Comparison of ENCODE assay signal across 31 cellular contexts in genomic region chr16:88426018-88426417, GRCh38.
"Had no signal": no experiment of that assay in that cellular context is flagged by ENCODE, and none has a peak within 500 bp of the region (broad histone marks: within the 10 kb centered on the region; RNA-seq: fewer than 3 reads in every experiment).

No MANE protein-coding gene starts in this region.

- H3K27ac ChIP-seq: adrenal gland, body of pancreas, cardiac muscle cell, colonic mucosa, epithelial cell of prostate, gastroesophageal sphincter, WERI-Rb-1 had no signal

- H3K4me1 ChIP-seq: colonic mucosa had no signal

- H3K4me3 ChIP-seq: adrenal gland, body of pancreas, cardiac muscle cell, colonic mucosa, esophagus squamous epithelium, gastroesophageal sphincter had no signal

- DNase-seq: activated B cell treated with CpG ODN at 0.5 μM for 24 hours; activated CD4-positive, alpha-beta T cell treated with anti-CD3 and anti-CD28 coated beads for 48 hours; activated CD4-positive, alpha-beta T cell treated with anti-CD3 and anti-CD28 coated beads, Interleukin-2, amount 50 U/mL, for 1 hour; activated CD4-positive, alpha-beta T cell treated with anti-CD3 and anti-CD28 coated beads, Interleukin-2, amount 50 U/mL, for 48 hours; activated CD8-positive, alpha-beta memory T cell treated with anti-CD3 and anti-CD28 coated beads for 24 hours; activated CD8-positive, alpha-beta T cell treated with anti-CD3 and anti-CD28 coated beads for 36 hours; activated effector memory CD4-positive, alpha-beta T cell treated with anti-CD3 and anti-CD28 coated beads, Interleukin-2, amount 50 U/mL, for 16 hours; activated naive CD4-positive, alpha-beta T cell treated with anti-CD3 and anti-CD28 coated beads for 36 hours; activated naive CD8-positive, alpha-beta T cell treated with anti-CD3 and anti-CD28 coated beads for 36 hours; activated naive CD8-positive, alpha-beta T cell treated with anti-CD3 and anti-CD28 coated beads, Interleukin-2, amount 50 U/mL, for 24 hours; activated T-cell treated with anti-CD3 and anti-CD28 coated beads, Interleukin-2, amount 50 U/mL, for 4 hours; adrenal gland; amygdala; aorta; body of pancreas; central memory CD4-positive, alpha-beta T cell; cerebellar nuclear complex; colonic mucosa; effector CD8-positive, alpha-beta T cell; esophagus squamous epithelium; foreskin melanocyte; T-helper 1 cell; T-helper 17 cell; T1000; WERI-Rb-1 had no signal

- ATAC-seq: activated CD4-positive, CD25-positive, alpha-beta regulatory T cell treated with anti-CD3 and anti-CD28 coated beads, Interleukin-2, amount 50 U/mL, for 24 hours; activated CD8-positive, alpha-beta T cell treated with anti-CD3 and anti-CD28 coated beads for 36 hours; activated naive CD8-positive, alpha-beta T cell treated with anti-CD3 and anti-CD28 coated beads, Interleukin-2, amount 50 U/mL, for 24 hours; activated T-cell treated with anti-CD3 and anti-CD28 coated beads, Interleukin-2, amount 50 U/mL, for 4 hours; body of pancreas; gastroesophageal sphincter; T-helper 17 cell had no signal

- FAIRE-seq: endometrium, endothelial cell of umbilical vein had no signal

- H3K9me3 ChIP-seq: adrenal gland, body of pancreas, colonic mucosa, esophagus squamous epithelium, gastroesophageal sphincter had no signal

- H3K36me3 ChIP-seq: adrenal gland, cardiac muscle cell, colonic mucosa, esophagus squamous epithelium, gastroesophageal sphincter, WERI-Rb-1 had no signal
